Comparison of ENCODE assay signal across 3 cellular contexts in genomic region chr3:115977866-115978265, GRCh38.
TF ChIP-seq lines count a peak whose summit lies in the region.

No MANE protein-coding gene starts in this region.

TF ChIP-seq in SK-N-SH, 30 proteins besides CTCF, POLR2A, EP300 and RAD21 (continued from another document):
- TF ChIP-seq RFX5 (IDR thresholded peaks at IDR 0.05; ENCODE audit: low read length) (no peak), YY1 (IDR thresholded peaks at IDR 0.05; ENCODE audit: low read depth) (no peak), TCF12 (IDR thresholded peaks at IDR 0.05) (no peak), USF2 (IDR thresholded peaks at IDR 0.05; ENCODE audit: borderline replicate concordance, low read depth, low read length) (no peak), RXRA (IDR thresholded peaks at IDR 0.05; ENCODE audit: borderline replicate concordance, low read depth) (no peak), RCOR1 (IDR thresholded peaks at IDR 0.05; ENCODE audit: low read length) (no peak), PBX3 (IDR thresholded peaks at IDR 0.05) (no peak), MEF2A (IDR thresholded peaks at IDR 0.05; ENCODE audit: borderline replicate concordance, low read depth) (no peak)

TF ChIP-seq in SK-N-SH treated with all-trans-retinoic acid at 6 μM for 48 hours, 23 proteins besides CTCF, POLR2A, EP300 and RAD21 (continued from another document):
- TF ChIP-seq ESRRG (CRISPR knock-in tag; IDR thresholded peaks at IDR 0.05) (no peak), CSDC2 (CRISPR knock-in tag; IDR thresholded peaks at IDR 0.05) (no peak), ZFP30 (CRISPR knock-in tag; IDR thresholded peaks at IDR 0.05) (no peak), ZNF565 (CRISPR knock-in tag; conservative IDR thresholded peaks at IDR 0.05; ENCODE audit: low read depth) (no peak), ARNTL (CRISPR knock-in tag; IDR thresholded peaks at IDR 0.05; ENCODE audit: borderline replicate concordance, low read depth) (no peak), ISL1 (CRISPR knock-in tag; IDR thresholded peaks at IDR 0.05) (no peak), OSR1 (CRISPR knock-in tag; IDR thresholded peaks at IDR 0.05) (no peak), RARB (CRISPR knock-in tag; IDR thresholded peaks at IDR 0.05) (no peak), POU6F1 (CRISPR knock-in tag; IDR thresholded peaks at IDR 0.05; ENCODE audit: borderline replicate concordance, low read depth) (no peak), PATZ1 (CRISPR knock-in tag; IDR thresholded peaks at IDR 0.05; ENCODE audit: borderline replicate concordance) (no peak), TCF4 (CRISPR knock-in tag; IDR thresholded peaks at IDR 0.05; ENCODE audit: borderline replicate concordance) (no peak), ZFP3 (CRISPR knock-in tag; IDR thresholded peaks at IDR 0.05) (no peak), ZC3H10 (CRISPR knock-in tag; IDR thresholded peaks at IDR 0.05) (no peak), PPARA (CRISPR knock-in tag; IDR thresholded peaks at IDR 0.05; ENCODE audit: borderline replicate concordance) (no peak), TSHZ2 (CRISPR knock-in tag; IDR thresholded peaks at IDR 0.05) (no peak)

TF ChIP-seq in K562, 482 proteins besides CTCF, POLR2A, EP300 and RAD21 (continued from another document):
- no peak for TF ChIP-seq RERE (CRISPR knock-in tag; IDR thresholded peaks at IDR 0.05; ENCODE audit: borderline replicate concordance)
- no peak for TF ChIP-seq MECOM (CRISPR knock-in tag; IDR thresholded peaks at IDR 0.05)
- TF ChIP-seq TBP (optimal IDR thresholded peaks at IDR 0.05; ENCODE audit: low read depth, low read length), result no peak
- no peak for TF ChIP-seq ZNF561 (CRISPR knock-in tag; conservative IDR thresholded peaks at IDR 0.05)
- no peak for TF ChIP-seq E2F8 (IDR thresholded peaks at IDR 0.05; ENCODE audit: low read depth, partially characterized antibody)
- no peak for TF ChIP-seq TCF7L2 (IDR thresholded peaks at IDR 0.05; ENCODE audit: low read depth, low read length)
- TF ChIP-seq ZBTB7A (IDR thresholded peaks at IDR 0.05; ENCODE audit: borderline replicate concordance, control insufficient read depth, low read depth, low read length), result no peak
- no peak for TF ChIP-seq ZNF584 (CRISPR knock-in tag; IDR thresholded peaks at IDR 0.05; ENCODE audit: low read depth)
- TF ChIP-seq KDM2B (CRISPR knock-in tag; IDR thresholded peaks at IDR 0.05), result no peak
- no peak for TF ChIP-seq ZSCAN29 (IDR thresholded peaks at IDR 0.05)
- TF ChIP-seq SIN3B (IDR thresholded peaks at IDR 0.05; ENCODE audit: low read depth), result no peak
- no peak for TF ChIP-seq GTF2B (IDR thresholded peaks at IDR 0.05; ENCODE audit: extremely low read depth, insufficient read length)
- TF ChIP-seq HDAC3 (IDR thresholded peaks at IDR 0.05; ENCODE audit: borderline replicate concordance, partially characterized antibody), result no peak
- no peak for TF ChIP-seq RBM34 (IDR thresholded peaks at IDR 0.05; ENCODE audit: borderline replicate concordance, insufficient read depth, low read length)
- no peak for TF ChIP-seq TSC22D4 (tag; IDR thresholded peaks at IDR 0.05)
